ENCODE assay signal across 2 cellular contexts in genomic region chr12:9745191-9745590, GRCh38.
TF ChIP-seq lines count a peak whose summit lies in the region.

No MANE protein-coding gene starts in this region.

TF ChIP-seq in Ishikawa, 13 proteins besides CTCF, POLR2A, EP300 and RAD21:
- TF ChIP-seq, protein P1, sequence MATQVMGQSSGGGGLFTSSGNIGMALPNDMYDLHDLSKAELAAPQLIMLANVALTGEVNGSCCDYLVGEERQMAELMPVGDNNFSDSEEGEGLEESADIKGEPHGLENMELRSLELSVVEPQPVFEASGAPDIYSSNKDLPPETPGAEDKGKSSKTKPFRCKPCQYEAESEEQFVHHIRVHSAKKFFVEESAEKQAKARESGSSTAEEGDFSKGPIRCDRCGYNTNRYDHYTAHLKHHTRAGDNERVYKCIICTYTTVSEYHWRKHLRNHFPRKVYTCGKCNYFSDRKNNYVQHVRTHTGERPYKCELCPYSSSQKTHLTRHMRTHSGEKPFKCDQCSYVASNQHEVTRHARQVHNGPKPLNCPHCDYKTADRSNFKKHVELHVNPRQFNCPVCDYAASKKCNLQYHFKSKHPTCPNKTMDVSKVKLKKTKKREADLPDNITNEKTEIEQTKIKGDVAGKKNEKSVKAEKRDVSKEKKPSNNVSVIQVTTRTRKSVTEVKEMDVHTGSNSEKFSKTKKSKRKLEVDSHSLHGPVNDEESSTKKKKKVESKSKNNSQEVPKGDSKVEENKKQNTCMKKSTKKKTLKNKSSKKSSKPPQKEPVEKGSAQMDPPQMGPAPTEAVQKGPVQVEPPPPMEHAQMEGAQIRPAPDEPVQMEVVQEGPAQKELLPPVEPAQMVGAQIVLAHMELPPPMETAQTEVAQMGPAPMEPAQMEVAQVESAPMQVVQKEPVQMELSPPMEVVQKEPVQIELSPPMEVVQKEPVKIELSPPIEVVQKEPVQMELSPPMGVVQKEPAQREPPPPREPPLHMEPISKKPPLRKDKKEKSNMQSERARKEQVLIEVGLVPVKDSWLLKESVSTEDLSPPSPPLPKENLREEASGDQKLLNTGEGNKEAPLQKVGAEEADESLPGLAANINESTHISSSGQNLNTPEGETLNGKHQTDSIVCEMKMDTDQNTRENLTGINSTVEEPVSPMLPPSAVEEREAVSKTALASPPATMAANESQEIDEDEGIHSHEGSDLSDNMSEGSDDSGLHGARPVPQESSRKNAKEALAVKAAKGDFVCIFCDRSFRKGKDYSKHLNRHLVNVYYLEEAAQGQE (IDR thresholded peaks at IDR 0.05; ENCODE audit: low read depth): no peak
- TF ChIP-seq MAX (IDR thresholded peaks at IDR 0.05) (peak; percentile 34; the same call in 1 of the 2 replicates), TAF1 (IDR thresholded peaks at IDR 0.05; ENCODE audit: low read depth) (no peak), EGR1 (IDR thresholded peaks at IDR 0.05) (no peak), CREB1 (IDR thresholded peaks at IDR 0.05; ENCODE audit: low read depth) (no peak), YY1 (IDR thresholded peaks at IDR 0.05; ENCODE audit: low read depth) (no peak), CEBPB (IDR thresholded peaks at IDR 0.05) (0 out of 2 replicates have a peak, but pooled peaks have one; percentile 3), NFIC (IDR thresholded peaks at IDR 0.05) (no peak), TCF12 (IDR thresholded peaks at IDR 0.05; ENCODE audit: low read depth) (0 out of 2 replicates have a peak, but pooled peaks have one; percentile 18), TEAD4 (IDR thresholded peaks at IDR 0.05) (peak; percentile 29; the same call in 1 of the 2 replicates), ZBTB7A (IDR thresholded peaks at IDR 0.05; ENCODE audit: low read depth) (no peak)

TF ChIP-seq in endothelial cell of umbilical vein, 7 proteins besides CTCF, POLR2A, EP300 and RAD21:
- TF ChIP-seq EZH2 (IDR thresholded peaks at IDR 0.05; ENCODE audit: borderline replicate concordance, low read depth, low read length, severe bottlenecking) (no peak), MYC (IDR thresholded peaks at IDR 0.05; ENCODE audit: low read depth, low read length) (no peak), JUN (IDR thresholded peaks at IDR 0.05; ENCODE audit: borderline replicate concordance, insufficient read depth, insufficient read length, low read depth) (no peak), MAX (IDR thresholded peaks at IDR 0.05; ENCODE audit: insufficient read depth, insufficient read length) (no peak), POLR2AphosphoS5 (IDR thresholded peaks at IDR 0.05; ENCODE audit: insufficient read depth, low read depth, low read length) (no peak), GATA2 (IDR thresholded peaks at IDR 0.05; ENCODE audit: insufficient read depth, insufficient read length, low read depth, low read length) (no peak), FOS (IDR thresholded peaks at IDR 0.05; ENCODE audit: borderline replicate concordance, insufficient read depth, low read length) (no peak)
